Comparison of ENCODE assay signal across 8 cellular contexts in genomic region chr9:109903515-109904138, GRCh38.
DNase-seq lines count a peak whose midpoint lies in the region; ATAC-seq and TF ChIP-seq lines count a peak whose summit lies in the region.

No MANE protein-coding gene starts in this region.

- no peak for ATAC-seq in HG03378 (IDR thresholded peaks at IDR 0.05; ENCODE audit: unreplicated experiment)

- TF ChIP-seq CTCF in LNCAP (IDR thresholded peaks at IDR 0.05), result peak; percentile 83
- TF ChIP-seq CTCF in glutamatergic neuron (IDR thresholded peaks at IDR 0.05; ENCODE audit: partially characterized antibody, unreplicated experiment), result peak; percentile 78

- H3K4me1 Mint-ChIP-seq in glutamatergic neuron (ENCODE audit: low read depth, unreplicated experiment), result peaks cover 18% of the 10 kb centered on the region

- H3K9me3 Mint-ChIP-seq in glutamatergic neuron (ENCODE audit: unreplicated experiment), result no peaks in the 10 kb centered on the region

- H3K4me3 Mint-ChIP-seq in glutamatergic neuron (ENCODE audit: unreplicated experiment), result no peak overlapping the region

- H3K27me3 Mint-ChIP-seq in glutamatergic neuron (ENCODE audit: unreplicated experiment), result no peaks in the 10 kb centered on the region

- H3K27ac Mint-ChIP-seq in glutamatergic neuron (ENCODE audit: unreplicated experiment), result no peak overlapping the region

- H3K36me3 Mint-ChIP-seq in glutamatergic neuron (ENCODE audit: unreplicated experiment), result no peaks in the 10 kb centered on the region

- peak; percentile 5 to 63 for DNase-seq in NCI-H446 (lab: John Stamatoyannopoulos, UW)
- no peak for DNase-seq in NCI-H446 treated with DMSO at 0.1 percent for 48 hours (lab: John Stamatoyannopoulos, UW)
- DNase-seq in SHP77 treated with DMSO at 0.1 percent for 48 hours (lab: John Stamatoyannopoulos, UW), result peak; percentile 58
- peak; percentile 64 for DNase-seq in activated naive CD4-positive, alpha-beta T cell treated with anti-CD3 and anti-CD28 coated beads, Interleukin-2, amount 50 U/mL, for 16 hours
- DNase-seq in glutamatergic neuron, result peak; percentile 63
- DNase-seq in renal cortical epithelial cell (ENCODE audit: low read depth), result peak; percentile 74
